Comparison of ENCODE assay signal across 8 cellular contexts in the genomic region with DNA sequence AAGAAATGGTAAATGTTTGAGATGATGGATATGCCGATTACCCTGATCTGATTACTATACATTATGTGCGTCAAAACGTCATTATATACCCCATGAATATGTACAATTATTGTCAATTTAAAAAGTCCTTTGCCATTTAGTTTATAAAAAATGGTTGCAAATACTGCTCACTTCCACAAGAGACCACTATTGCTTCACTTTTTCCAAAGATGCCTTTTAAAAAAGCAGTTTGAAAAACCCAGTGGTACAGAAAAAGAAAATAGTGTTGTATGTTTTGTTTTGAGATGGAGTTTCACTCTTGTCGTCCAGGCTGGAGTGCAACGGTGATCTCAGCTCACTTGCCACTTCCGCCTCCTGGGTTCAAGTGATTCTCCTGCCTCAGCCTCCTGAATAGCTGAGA. TPM values are rescaled to one million over a fixed set of nuclear protein-coding genes. Genes with fewer than 3 reads are reported as not detected.
DNase-seq lines count a peak whose midpoint lies in the region; ATAC-seq, FAIRE-seq and TF ChIP-seq lines count a peak whose summit lies in the region.

No MANE protein-coding gene starts in this region.

- no peak overlapping the region for H3K4me2 ChIP-seq in SU-DHL-6 (ENCODE audit: low read depth, low read length, poor library complexity, severe bottlenecking)

- no peaks in the 10 kb centered on the region for H3K36me3 ChIP-seq in SU-DHL-6 (ENCODE audit: low read length)
- H3K36me3 ChIP-seq in aorta (ENCODE audit: control insufficient read depth in 1 of 2, insufficient read depth in 2 of 2, low read length in 1 of 2), result no peaks in the 10 kb centered on the region

- no peak for DNase-seq in D721Med (ENCODE audit: insufficient read length, low spot score)
- DNase-seq in HCEC 1CT, result peak; percentile 26
- DNase-seq in kidney tubule cell (ENCODE audit: low spot score), result peak; percentile 65
- no peak for DNase-seq in T-helper 9 cell
- DNase-seq in aorta, result no peak
- DNase-seq in HT-29 (ENCODE audit: low spot score), result no peak

- 27 to 33% methylated on average over 6 of the region's 6 CpGs for WGBS in aorta, 2 donors

- no peaks in the 10 kb centered on the region for H3K4me1 ChIP-seq in aorta (ENCODE audit: control insufficient read depth in 1 of 2, insufficient read depth in 2 of 2, low read length in 2 of 2)

- ATAC-seq in HG02571 (IDR thresholded peaks at IDR 0.05; ENCODE audit: unreplicated experiment), result no peak
- no peak for ATAC-seq in aorta (ENCODE audit: low FRiP score)

- no peaks in the 10 kb centered on the region for H3K27me3 ChIP-seq in SU-DHL-6 (ENCODE audit: low read length)
- no peaks in the 10 kb centered on the region for H3K27me3 ChIP-seq in aorta (ENCODE audit: control insufficient read depth in 1 of 2, insufficient read depth in 2 of 2, low read length in 1 of 2)

- H3F3A ChIP-seq in SU-DHL-6 (ENCODE audit: insufficient read depth), result peaks cover 18% of the 10 kb centered on the region

- no peaks in the 10 kb centered on the region for H4K20me1 ChIP-seq in SU-DHL-6 (ENCODE audit: low read depth, low read length)

- intact Hi-C loops in aorta (cut with DNase I), result no loop called here

- FAIRE-seq in D721Med (lab: Jason Lieb, UNC), result no peak

- no peaks in the 10 kb centered on the region for H3K79me2 ChIP-seq in SU-DHL-6 (ENCODE audit: insufficient read depth, low read length)

- H3K4me3 ChIP-seq in SU-DHL-6 (ENCODE audit: insufficient read depth, low read length, poor library complexity, severe bottlenecking) (no peak overlapping the region), aorta (ENCODE audit: low read length in 2 of 2) (no peak overlapping the region)

- peak; percentile 50 for TF ChIP-seq CTCF in D721Med (IDR thresholded peaks at IDR 0.05; ENCODE audit: insufficient read depth, missing control alignments)
- peak; percentile 15 for TF ChIP-seq CTCF in SU-DHL-6 (IDR thresholded peaks at IDR 0.05; ENCODE audit: insufficient read depth, low read length, poor library complexity, severe bottlenecking)

- no peak overlapping the region for H2AFZ ChIP-seq in SU-DHL-6 (ENCODE audit: low read depth, low read length, severe bottlenecking)

- H3K9ac ChIP-seq in SU-DHL-6 (ENCODE audit: low read length), result no peak overlapping the region

- H3K27ac ChIP-seq in SU-DHL-6 (ENCODE audit: low read depth, low read length), result no peak overlapping the region
- no peak overlapping the region for H3K27ac ChIP-seq in aorta (ENCODE audit: low read depth in 1 of 2, low read length in 2 of 2)

- H3K9me3 ChIP-seq in SU-DHL-6 (ENCODE audit: insufficient read depth, low read length) (no peaks in the 10 kb centered on the region), aorta (ENCODE audit: control insufficient read depth, low read length) (no peaks in the 10 kb centered on the region)

- no peaks in the 10 kb centered on the region for H3K9me2 ChIP-seq in SU-DHL-6 (replicated peaks; ENCODE audit: insufficient read depth, low read length)

RNA-seq across cellular contexts. Expression of gene EDEM1, which starts 39.3 kb away (rescaled TPM):
- total RNA-seq in aorta, result 10 to 100 TPM; 34.4 to 37.9 TPM
- polyA plus RNA-seq in aorta, result 1 to 10 TPM; 4.0 to 7.8 TPM
- total RNA-seq in HT-29 (2014; rRNA removed; shearing (Covaris generic)), result 35.8 and 36.0 TPM in 2 replicates

Comparison
In these comparisons a context has a peak if more than half of its experiments do, and no peak if none do; other contexts are left out.
1. DNase-seq: peak in HCEC 1CT (single experiment) and kidney tubule cell (single experiment); none in D721Med (single experiment), T-helper 9 cell (single experiment), aorta (0 of 2) and HT-29 (single experiment).